In the genomic region with DNA sequence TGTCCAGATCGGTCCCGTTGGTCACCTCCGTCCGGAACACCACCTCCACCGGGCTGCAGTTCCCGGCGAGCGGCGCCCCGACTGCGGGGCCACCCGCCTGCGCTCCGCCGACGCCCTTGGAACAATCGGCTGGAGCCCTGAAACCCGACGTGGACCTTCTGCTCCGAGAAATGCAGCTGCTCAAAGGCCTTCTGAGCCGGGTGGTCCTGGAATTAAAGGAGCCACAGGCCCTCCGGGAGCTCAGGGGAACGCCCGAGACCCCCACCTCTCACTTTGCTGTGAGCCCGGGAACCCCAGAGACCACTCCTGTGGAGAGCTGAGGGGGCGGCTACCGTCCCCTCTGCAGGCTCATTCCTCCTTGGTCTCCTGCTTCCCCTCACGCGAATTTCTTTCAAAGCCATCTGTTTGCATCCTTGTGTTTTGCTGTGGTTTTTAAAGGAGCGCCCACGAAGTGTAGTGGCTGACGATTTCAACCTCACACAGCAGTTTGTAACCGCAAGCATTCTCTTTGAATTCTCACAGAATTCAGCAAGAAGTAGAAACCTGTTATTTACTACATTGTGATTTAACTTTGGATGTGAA, we compare ENCODE assay signal across 8 cellular contexts. TPM values are rescaled to one million over a fixed set of nuclear protein-coding genes. Genes with fewer than 3 reads are reported as not detected.
DNase-seq lines count a peak whose midpoint lies in the region; ATAC-seq and TF ChIP-seq lines count a peak whose summit lies in the region.

No MANE protein-coding gene starts in this region.

- H3K79me2 ChIP-seq in neural cell (replicated peaks; ENCODE audit: insufficient read depth, low read length), result no peaks in the 10 kb centered on the region

- no peak overlapping the region for H3K4me2 ChIP-seq in neural cell (ENCODE audit: low read length)

- H2AFZ ChIP-seq in neural cell (ENCODE audit: low read depth, low read length), result peak overlapping the region; percentile 56

- TF ChIP-seq RAD21 in neural cell (conservative IDR thresholded peaks at IDR 0.05), result no peak

- H3K9me2 ChIP-seq in neural cell (ENCODE audit: insufficient read depth, low read length), result no peaks in the 10 kb centered on the region

- ATAC-seq in GM18867 (IDR thresholded peaks at IDR 0.05; ENCODE audit: unreplicated experiment) (peak; percentile 19), HG03571 (IDR thresholded peaks at IDR 0.05; ENCODE audit: unreplicated experiment) (peak; percentile 7), HG03280 (IDR thresholded peaks at IDR 0.05; ENCODE audit: unreplicated experiment) (no peak)

- no peaks in the 10 kb centered on the region for H3K36me3 ChIP-seq in neural cell (ENCODE audit: insufficient read depth, low read length)

- H3K9ac ChIP-seq in neural cell (ENCODE audit: low read length), result peak overlapping the region; percentile 77

- no peaks in the 10 kb centered on the region for H4K20me1 ChIP-seq in neural cell (ENCODE audit: insufficient read depth)

- peaks cover 9% of the 10 kb centered on the region for H3K27me3 ChIP-seq in neural cell (ENCODE audit: insufficient read depth, low read depth, low read length)

- DNase-seq in A172 (ENCODE audit: low spot score) (peak; percentile 74), epithelial cell of esophagus (ENCODE audit: low read depth) (no peak), SKM-1 (lab: John Stamatoyannopoulos, UW; ENCODE audit: unreplicated experiment) (no peak)

- TF ChIP-seq EP300 in neural cell (conservative IDR thresholded peaks at IDR 0.05; ENCODE audit: poor library complexity, severe bottlenecking), result no peak

- no peaks in the 10 kb centered on the region for H3F3A ChIP-seq in neural cell (ENCODE audit: insufficient read depth, low read length, poor library complexity, severe bottlenecking)

- no peaks in the 10 kb centered on the region for H3K9me3 ChIP-seq in neural cell (ENCODE audit: low read length)

- H3K27ac ChIP-seq in neural cell (ENCODE audit: low read length), result peak overlapping the region; percentile 55

- TF ChIP-seq CTCF in WI38 (IDR thresholded peaks at IDR 0.05; ENCODE audit: low read depth, low read length) (no peak), epithelial cell of esophagus (IDR thresholded peaks at IDR 0.05; ENCODE audit: insufficient read depth, low read depth, low read length, missing control alignments) (no peak), neural cell (IDR thresholded peaks at IDR 0.05; ENCODE audit: poor library complexity, severe bottlenecking) (no peak)

- H3K4me3 ChIP-seq in WI38 (ENCODE audit: low read depth, low read length), result peak overlapping the region; percentile 78
- H3K4me3 ChIP-seq in epithelial cell of esophagus (ENCODE audit: low read length), result peak overlapping the region; percentile 63
- H3K4me3 ChIP-seq in neural cell (ENCODE audit: low read length), result peak overlapping the region; percentile 97

TF ChIP-seq in neural cell, 6 proteins besides CTCF, POLR2A, EP300 and RAD21:
- TF ChIP-seq, protein P1, sequence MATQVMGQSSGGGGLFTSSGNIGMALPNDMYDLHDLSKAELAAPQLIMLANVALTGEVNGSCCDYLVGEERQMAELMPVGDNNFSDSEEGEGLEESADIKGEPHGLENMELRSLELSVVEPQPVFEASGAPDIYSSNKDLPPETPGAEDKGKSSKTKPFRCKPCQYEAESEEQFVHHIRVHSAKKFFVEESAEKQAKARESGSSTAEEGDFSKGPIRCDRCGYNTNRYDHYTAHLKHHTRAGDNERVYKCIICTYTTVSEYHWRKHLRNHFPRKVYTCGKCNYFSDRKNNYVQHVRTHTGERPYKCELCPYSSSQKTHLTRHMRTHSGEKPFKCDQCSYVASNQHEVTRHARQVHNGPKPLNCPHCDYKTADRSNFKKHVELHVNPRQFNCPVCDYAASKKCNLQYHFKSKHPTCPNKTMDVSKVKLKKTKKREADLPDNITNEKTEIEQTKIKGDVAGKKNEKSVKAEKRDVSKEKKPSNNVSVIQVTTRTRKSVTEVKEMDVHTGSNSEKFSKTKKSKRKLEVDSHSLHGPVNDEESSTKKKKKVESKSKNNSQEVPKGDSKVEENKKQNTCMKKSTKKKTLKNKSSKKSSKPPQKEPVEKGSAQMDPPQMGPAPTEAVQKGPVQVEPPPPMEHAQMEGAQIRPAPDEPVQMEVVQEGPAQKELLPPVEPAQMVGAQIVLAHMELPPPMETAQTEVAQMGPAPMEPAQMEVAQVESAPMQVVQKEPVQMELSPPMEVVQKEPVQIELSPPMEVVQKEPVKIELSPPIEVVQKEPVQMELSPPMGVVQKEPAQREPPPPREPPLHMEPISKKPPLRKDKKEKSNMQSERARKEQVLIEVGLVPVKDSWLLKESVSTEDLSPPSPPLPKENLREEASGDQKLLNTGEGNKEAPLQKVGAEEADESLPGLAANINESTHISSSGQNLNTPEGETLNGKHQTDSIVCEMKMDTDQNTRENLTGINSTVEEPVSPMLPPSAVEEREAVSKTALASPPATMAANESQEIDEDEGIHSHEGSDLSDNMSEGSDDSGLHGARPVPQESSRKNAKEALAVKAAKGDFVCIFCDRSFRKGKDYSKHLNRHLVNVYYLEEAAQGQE (IDR thresholded peaks at IDR 0.05; ENCODE audit: borderline replicate concordance), result no peak
- TF ChIP-seq SMC3 (conservative IDR thresholded peaks at IDR 0.05; ENCODE audit: poor library complexity) (no peak), TAF1 (IDR thresholded peaks at IDR 0.05; ENCODE audit: low read depth) (no peak)

RNA-seq across cellular contexts. Expression of a gene that starts 6.1 kb away (rescaled TPM):
- total RNA-seq in A172 (2014; rRNA removed; shearing (Covaris generic)), result 2.7 and 3.1 TPM in 2 replicates
- polyA plus RNA-seq in neural cell, result 0.45 and 0.70 TPM in 2 replicates
- polyA minus RNA-seq in neural cell, result 0.35 and 0.97 TPM in 2 replicates

RNA-seq across cellular contexts. Expression of a gene that starts 20.4 kb away (rescaled TPM):
- 0.09 and 0.43 TPM in 2 replicates for total RNA-seq in A172 (2014; rRNA removed; shearing (Covaris generic))
- not detected in 2 replicates for polyA plus RNA-seq in neural cell
- not detected in 2 replicates for polyA minus RNA-seq in neural cell

RNA-seq across cellular contexts. Expression of a gene that starts 22.2 kb away (rescaled TPM):
- total RNA-seq in A172 (2014; rRNA removed; shearing (Covaris generic)), result 85.8 and 116 TPM in 2 replicates
- 183 and 209 TPM in 2 replicates for polyA plus RNA-seq in neural cell
- polyA minus RNA-seq in neural cell, result 67.6 and 73.0 TPM in 2 replicates

RNA-seq across cellular contexts. Expression of a gene that starts 38.7 kb away (rescaled TPM):
- total RNA-seq in A172 (2014; rRNA removed; shearing (Covaris generic)), result 32.8 and 35.0 TPM in 2 replicates
- polyA plus RNA-seq in neural cell, result 15.4 and 16.6 TPM in 2 replicates
- polyA minus RNA-seq in neural cell, result 45.8 and 51.7 TPM in 2 replicates
